ENCODE assay signal across 7 cellular contexts in the genomic region with DNA sequence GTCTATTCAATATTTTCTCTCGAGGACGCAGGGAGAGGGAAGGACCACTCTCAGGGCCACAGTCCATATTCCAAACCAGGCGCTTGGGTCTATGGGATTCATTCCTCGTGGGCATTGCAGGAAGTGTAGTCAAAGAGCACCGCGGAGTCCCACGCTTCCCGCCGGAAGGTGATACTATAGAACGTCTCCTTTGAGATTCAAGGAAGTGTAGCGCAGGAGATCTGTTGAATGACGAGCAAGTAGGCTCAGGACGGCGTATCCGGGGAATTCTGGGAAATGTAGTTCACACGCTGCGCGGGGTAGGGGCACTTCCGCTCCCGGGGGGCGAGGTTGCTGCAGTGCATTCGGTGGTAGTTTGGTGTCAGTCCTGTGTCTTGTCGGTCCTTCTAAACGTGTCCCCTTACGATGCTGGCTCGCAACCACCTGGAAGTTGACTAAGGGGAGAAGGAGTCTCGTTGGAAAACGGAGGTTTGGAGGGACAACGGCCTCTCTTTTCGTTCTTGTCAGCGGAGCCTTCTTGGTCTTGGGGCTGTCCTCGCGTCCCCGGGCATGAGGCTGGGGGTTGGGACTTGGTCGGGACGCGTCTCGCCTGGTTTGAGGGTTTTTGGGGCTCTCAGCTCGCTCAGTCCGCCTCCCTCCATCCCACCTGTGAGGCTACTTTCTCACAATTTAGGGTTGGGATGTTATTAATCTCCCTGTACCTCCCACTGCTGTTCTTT. TPM values are rescaled to one million over a fixed set of nuclear protein-coding genes. Genes with fewer than 3 reads are reported as not detected.
DNase-seq lines count a peak whose midpoint lies in the region; ATAC-seq and TF ChIP-seq lines count a peak whose summit lies in the region.

ZNF284 (plus strand) TSS at position 336 of the 719 bp plus-strand sequence. CDS start 4,231 bp downstream, outside the sequence.

- TF ChIP-seq CTCF in WERI-Rb-1 (IDR thresholded peaks at IDR 0.05; ENCODE audit: low read depth, low read length), result no peak
- no peak for TF ChIP-seq CTCF in mammary epithelial cell (conservative IDR thresholded peaks at IDR 0.05 in 1 of 2, IDR thresholded peaks at IDR 0.05 in 1 of 2; ENCODE audit: extremely low read depth in 1 of 2, insufficient read depth in 1 of 2, low read depth in 1 of 2, low read length in 2 of 2)

- no peaks in the 10 kb centered on the region for H3K9me3 ChIP-seq in WERI-Rb-1 (ENCODE audit: severe bottlenecking)
- peaks cover 11% of the 10 kb centered on the region for H3K9me3 ChIP-seq in mammary epithelial cell (replicated peaks; ENCODE audit: insufficient read depth, low read length)

- DNase-seq in NCI-H2107 (lab: John Stamatoyannopoulos, UW), result peak; percentile 70
- peak; percentile 90 for DNase-seq in WERI-Rb-1
- peak; percentile 87 for DNase-seq in mammary epithelial cell
- DNase-seq in iPS-NIHi11 (ENCODE audit: low spot score), result peak; percentile 94

- H4K20me1 ChIP-seq in mammary epithelial cell (ENCODE audit: insufficient read depth, low read length), result no peaks in the 10 kb centered on the region

- H3K27ac ChIP-seq in WERI-Rb-1 (peak within 1 kb of the TSS; percentile 75), mammary epithelial cell (ENCODE audit: insufficient read depth, low read depth, low read length) (peak within 1 kb of the TSS; percentile 2), skin epidermis (peak within 1 kb of the TSS in 14 of 21 experiments; percentile 7 to 68 (median 46))

- peak within 1 kb of the TSS; percentile 86 for H3K4me2 ChIP-seq in mammary epithelial cell (ENCODE audit: insufficient read depth, low read depth, low read length)

- peaks cover 9% of the 10 kb centered on the region for H3K4me1 ChIP-seq in mammary epithelial cell (ENCODE audit: insufficient read depth, low read length)

- intact Hi-C loops in mammary epithelial cell (cut with micrococcal nuclease), result loop anchor here (1.0 to 5.0 kb wide), 3 partner anchors 21 to 90 kb away; partner anchors contain the start of genes ZNF155 and ZNF224

- H2AFZ ChIP-seq in mammary epithelial cell (ENCODE audit: low read depth, low read length), result peak within 1 kb of the TSS; percentile 100

- H3K27me3 ChIP-seq in WERI-Rb-1 (ENCODE audit: insufficient read depth, low read depth, severe bottlenecking) (no peaks in the 10 kb centered on the region), mammary epithelial cell (ENCODE audit: insufficient read depth, low read length) (no peaks in the 10 kb centered on the region)

- dilution Hi-C loops in mammary epithelial cell (cut with HindIII; ENCODE audit: low sequenced_read_pairs), result no loop called here

- in situ Hi-C loops in mammary epithelial cell (cut with MboI; ENCODE audit: low sequenced_read_pairs in 2 of 2), result no loop called here

- no peaks in the 10 kb centered on the region for H3K79me2 ChIP-seq in mammary epithelial cell (ENCODE audit: insufficient read depth, low read length)

- H3K4me3 ChIP-seq in WERI-Rb-1 (ENCODE audit: low read depth, low read length), result peak within 1 kb of the TSS; percentile 92
- peak within 1 kb of the TSS; percentile 62 to 84 (median 75) for H3K4me3 ChIP-seq in mammary epithelial cell (replicated peaks in 1 of 3; ENCODE audit: insufficient read depth in 1 of 3, low read depth in 2 of 3, low read length in 3 of 3)
- H3K4me3 ChIP-seq in skin epidermis, result peak within 1 kb of the TSS; percentile 55 to 80 (median 58)

- H3K9ac ChIP-seq in mammary epithelial cell (ENCODE audit: insufficient read depth, low read length), result peak within 1 kb of the TSS; percentile 29

- peaks cover 7% of the 10 kb centered on the region for H3K36me3 ChIP-seq in WERI-Rb-1
- no peaks in the 10 kb centered on the region for H3K36me3 ChIP-seq in mammary epithelial cell (ENCODE audit: insufficient read depth, low read length)

- CTCF ChIA-PET in mammary epithelial cell (lab: Charles Lee; ENCODE audit: low non-redundant PET), result no interaction called here

- TSS peak; percentile 31 for BruUV-seq in mammary epithelial cell (replicated peaks; lab: Mats Ljungman, UMichigan)

- WGBS in mammary epithelial cell (ENCODE audit: low coverage, missing lambda C conversion rate), result 3% methylated on average over 17 of the region's 40 CpGs

- ATAC-seq in GM18498 (IDR thresholded peaks at IDR 0.05; ENCODE audit: unreplicated experiment) (peak; percentile 92), HG02885 (IDR thresholded peaks at IDR 0.05; ENCODE audit: poor library complexity, unreplicated experiment) (peak; percentile 85)

RNA-seq across cellular contexts. Expression of gene ZNF284, which starts in this region (rescaled TPM):
- 1 to 10 TPM; 2.6 to 4.7 TPM for total RNA-seq in mammary epithelial cell
- 0.96 TPM for polyA plus RNA-seq in mammary epithelial cell
- 2.4 TPM for polyA minus RNA-seq in mammary epithelial cell

Comparison
In these comparisons a context has a peak if more than half of its experiments do, and no peak if none do; other contexts are left out.
1. Peak in every context shown above with its lines: DNase-seq, ATAC-seq, H3K4me3 ChIP-seq and H3K27ac ChIP-seq.
2. H3K27ac ChIP-seq: peak in every context shown above with its lines; median percentile 75 in WERI-Rb-1; 46 in skin epidermis; 2 in mammary epithelial cell.